11 cellular contexts compared by ENCODE assay signal in the genomic region with DNA sequence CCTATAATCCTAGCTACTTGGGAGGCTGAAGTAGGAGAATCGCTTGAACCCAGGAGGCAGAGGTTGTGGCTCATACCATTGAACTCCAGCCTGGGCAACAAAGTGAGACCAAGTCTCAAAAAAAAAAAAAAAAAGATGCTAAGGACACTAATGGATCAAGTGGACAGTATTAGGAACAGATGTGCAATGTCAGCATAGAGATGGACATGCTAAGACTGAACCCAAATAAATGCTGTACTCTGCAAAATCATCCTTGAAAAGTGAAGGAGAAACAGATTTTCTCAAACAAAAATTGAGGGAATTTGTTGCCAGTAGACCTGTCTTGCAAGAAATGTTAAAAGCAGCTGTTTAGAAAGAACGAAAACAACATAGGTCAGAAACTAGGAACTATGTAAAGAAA.
"Had no signal": no experiment of that assay in that cellular context is flagged by ENCODE, and none has a peak within 500 bp of the region (broad histone marks: within the 10 kb centered on the region; RNA-seq: fewer than 3 reads in every experiment).

No MANE protein-coding gene starts in this region.

- H3K4me2 ChIP-seq: GM23338 had no signal

- H3K9me3 ChIP-seq: HAP-1 had no signal

- H3K4me3 ChIP-seq: GM23248, GM23338, HAP-1 had no signal

- DNase-seq: GM23248, GOT3, H7, H9, HCEC 1CT, HFFc6 had no signal

- H3K36me3 ChIP-seq: HAP-1 had no signal

- H3K9ac ChIP-seq: GM23248 had no signal

- H3K4me1 ChIP-seq: HAP-1 had no signal

- H2AFZ ChIP-seq: GM23248, GM23338 had no signal

- H3K27ac ChIP-seq: GM23248 had no signal

- ATAC-seq: GM23338, HCT116 had no signal

- FAIRE-seq: H1, H54 had no signal
